In the genomic region with DNA sequence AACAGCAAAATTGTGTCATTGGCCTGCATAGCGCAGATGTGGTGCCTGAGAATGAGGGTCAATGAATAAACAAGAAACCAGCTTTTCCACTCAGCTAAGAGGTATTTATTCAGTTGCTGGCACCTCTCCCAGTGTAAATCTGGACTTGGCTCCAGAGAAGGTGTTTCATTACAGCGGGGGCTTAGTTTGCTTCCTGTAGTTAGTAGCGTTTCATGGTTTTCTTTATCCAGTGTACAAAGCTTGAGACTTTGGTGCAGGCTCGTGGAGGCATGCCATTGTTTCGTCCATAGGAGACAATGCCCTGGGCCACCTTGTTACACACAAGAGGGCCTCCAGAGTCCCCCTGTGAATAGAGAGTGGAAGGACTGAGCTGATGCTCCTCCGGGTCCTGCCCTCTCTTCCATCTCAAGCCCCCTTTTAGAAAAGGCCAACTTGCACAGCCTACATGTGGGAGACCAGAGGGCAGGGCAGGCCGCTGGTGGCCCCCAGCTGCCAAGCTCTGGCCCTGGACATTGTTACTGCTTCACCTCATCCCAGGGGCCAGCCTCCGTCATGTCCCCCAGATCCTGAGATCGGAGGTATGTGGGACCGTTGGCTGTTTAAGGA, we compare ENCODE assay signal across 11 cellular contexts. TPM values are rescaled to one million over a fixed set of nuclear protein-coding genes. Genes with fewer than 3 reads are reported as not detected.
DNase-seq lines count a peak whose midpoint lies in the region; ATAC-seq lines count a peak whose summit lies in the region.
"Had no signal": no experiment of that assay in that cellular context is flagged by ENCODE, and none has a peak within 500 bp of the region (broad histone marks: within the 10 kb centered on the region; RNA-seq: fewer than 3 reads in every experiment).

No MANE protein-coding gene starts in this region.

- H3K9me3 Mint-ChIP-seq in activated T-helper 2 cell treated with anti-CD3 and anti-CD28 coated beads, Interferon-gamma antibody, Interleukin-2, Interleukin-4, amounts not matched to agents 10 μg/mL and 5 μg/mL and 100 μg/mL, durations not matched to agents 14 hours and 24 hours and 36 hours, result no peaks in the 10 kb centered on the region
- H3K9me3 Mint-ChIP-seq: activated naive CD4-positive, alpha-beta T cell treated with anti-CD3 and anti-CD28 coated beads for 36 hours had no signal

- DNase-seq in DMS153 (lab: John Stamatoyannopoulos, UW), result peak; percentile 75
- peak; percentile 95 for DNase-seq in NCI-H1092 treated with DMSO at 0.1 percent for 48 hours (lab: John Stamatoyannopoulos, UW)
- DNase-seq in activated T-helper 2 cell treated with anti-CD3 and anti-CD28 coated beads, Interferon-gamma antibody, Interleukin-2, Interleukin-4, amounts not matched to agents 10 μg/mL and 5 μg/mL and 100 μg/mL, durations not matched to agents 14 hours and 24 hours and 36 hours (ENCODE audit: low spot score), result no peak
- DNase-seq in left colon, result no peak
- DNase-seq in NCI-H446 (lab: John Stamatoyannopoulos, UW), result no peak
- DNase-seq: activated naive CD4-positive, alpha-beta T cell treated with anti-CD3 and anti-CD28 coated beads for 36 hours; spleen; T1000 had no signal

- peak overlapping the region; percentile 95 for H3K4me3 Mint-ChIP-seq in activated T-helper 2 cell treated with anti-CD3 and anti-CD28 coated beads, Interferon-gamma antibody, Interleukin-2, Interleukin-4, amounts not matched to agents 10 μg/mL and 5 μg/mL and 100 μg/mL, durations not matched to agents 14 hours and 24 hours and 36 hours (ENCODE audit: low read depth)

- ATAC-seq in left colon (peak; percentile 67), GM21717 (IDR thresholded peaks at IDR 0.05; ENCODE audit: unreplicated experiment) (no peak), HG02798 (IDR thresholded peaks at IDR 0.05; ENCODE audit: poor library complexity, unreplicated experiment) (no peak), GM21737 (IDR thresholded peaks at IDR 0.05; ENCODE audit: unreplicated experiment) (no peak)

- H3K4me1 Mint-ChIP-seq in activated T-helper 2 cell treated with anti-CD3 and anti-CD28 coated beads, Interferon-gamma antibody, Interleukin-2, Interleukin-4, amounts not matched to agents 10 μg/mL and 5 μg/mL and 100 μg/mL, durations not matched to agents 14 hours and 24 hours and 36 hours (ENCODE audit: low read depth), result peaks cover 56% of the 10 kb centered on the region

- peaks cover 64% of the 10 kb centered on the region for H3K36me3 Mint-ChIP-seq in activated T-helper 2 cell treated with anti-CD3 and anti-CD28 coated beads, Interferon-gamma antibody, Interleukin-2, Interleukin-4, amounts not matched to agents 10 μg/mL and 5 μg/mL and 100 μg/mL, durations not matched to agents 14 hours and 24 hours and 36 hours (ENCODE audit: low read depth)

- intact Hi-C loops in activated T-helper 2 cell treated with anti-CD3 and anti-CD28 coated beads, Interferon-gamma antibody, Interleukin-2, Interleukin-4, amounts not matched to agents 10 μg/mL and 5 μg/mL and 100 μg/mL, durations not matched to agents 14 hours and 24 hours and 36 hours (cut with micrococcal nuclease), result no loop called here
- intact Hi-C loops in left colon (cut with DNase I, micrococcal nuclease), result no loop called here

- H3K27ac Mint-ChIP-seq in activated T-helper 2 cell treated with anti-CD3 and anti-CD28 coated beads, Interferon-gamma antibody, Interleukin-2, Interleukin-4, amounts not matched to agents 10 μg/mL and 5 μg/mL and 100 μg/mL, durations not matched to agents 14 hours and 24 hours and 36 hours, result peak overlapping the region; percentile 93

- H3K27me3 Mint-ChIP-seq in activated T-helper 2 cell treated with anti-CD3 and anti-CD28 coated beads, Interferon-gamma antibody, Interleukin-2, Interleukin-4, amounts not matched to agents 10 μg/mL and 5 μg/mL and 100 μg/mL, durations not matched to agents 14 hours and 24 hours and 36 hours (ENCODE audit: low read depth), result no peaks in the 10 kb centered on the region

RNA-seq across cellular contexts. Expression of gene GZMB, which starts 3.0 kb away (rescaled TPM):
- 4,664 and 4,741 TPM in 2 replicates for total RNA-seq in activated T-helper 2 cell treated with anti-CD3 and anti-CD28 coated beads, Interferon-gamma antibody, Interleukin-2, Interleukin-4, amounts not matched to agents 10 μg/mL and 5 μg/mL and 100 μg/mL, durations not matched to agents 14 hours and 24 hours and 36 hours
- 1 to 10 TPM; 1.3 to 4.2 TPM for total RNA-seq in left colon

RNA-seq across cellular contexts. Expression of gene GZMH, which starts 21.5 kb away (rescaled TPM):
- total RNA-seq in activated T-helper 2 cell treated with anti-CD3 and anti-CD28 coated beads, Interferon-gamma antibody, Interleukin-2, Interleukin-4, amounts not matched to agents 10 μg/mL and 5 μg/mL and 100 μg/mL, durations not matched to agents 14 hours and 24 hours and 36 hours, result 12.6 and 14.0 TPM in 2 replicates
- total RNA-seq in left colon, result not detected

RNA-seq across cellular contexts. Expression of gene CTSG, which starts 54.9 kb away (rescaled TPM):
- not detected in 2 replicates for total RNA-seq in activated T-helper 2 cell treated with anti-CD3 and anti-CD28 coated beads, Interferon-gamma antibody, Interleukin-2, Interleukin-4, amounts not matched to agents 10 μg/mL and 5 μg/mL and 100 μg/mL, durations not matched to agents 14 hours and 24 hours and 36 hours
- 10 to 100 TPM in 1 of 2 donors, 1 to 10 TPM in 1; 1.3 to 10.7 TPM for total RNA-seq in left colon

Comparison
In these comparisons a context has a peak if more than half of its experiments do, and no peak if none do; other contexts are left out.
1. DNase-seq: peak in DMS153 (single experiment) and NCI-H1092 treated with DMSO at 0.1 percent for 48 hours (single experiment); none in activated T-helper 2 cell treated with anti-CD3 and anti-CD28 coated beads, Interferon-gamma antibody, Interleukin-2, Interleukin-4, amounts not matched to agents 10 μg/mL and 5 μg/mL and 100 μg/mL, durations not matched to agents 14 hours and 24 hours and 36 hours (single experiment), left colon (0 of 2) and NCI-H446 (0 of 2).
2. RNA of gene GZMB, which starts 3.0 kb away (total RNA-seq): 4,664 to 4,741 TPM in activated T-helper 2 cell treated with anti-CD3 and anti-CD28 coated beads, Interferon-gamma antibody, Interleukin-2, Interleukin-4, amounts not matched to agents 10 μg/mL and 5 μg/mL and 100 μg/mL, durations not matched to agents 14 hours and 24 hours and 36 hours; 1.3 to 4.2 TPM in left colon; every median in the first group is over 100 times any median in the second.